ENCODE assay signal across 13 cellular contexts in genomic region chr1:227298532-227299174, GRCh38. TPM values are rescaled to one million over a fixed set of nuclear protein-coding genes. Genes with fewer than 3 reads are reported as not detected.
A peak's percentile ranks its signal among the peaks of the same experiment; 100 is the strongest.
DNase-seq lines count a peak whose midpoint lies in the region; ATAC-seq, FAIRE-seq and TF ChIP-seq lines count a peak whose summit lies in the region.
"Had no signal": no experiment of that assay in that cellular context is flagged by ENCODE, and none has a peak within 500 bp of the region (broad histone marks: within the 10 kb centered on the region; RNA-seq: fewer than 3 reads in every experiment).

No MANE protein-coding gene starts in this region.

- no peak for ATAC-seq in stimulated activated naive B cell treated with anti-CD40 and anti-IgM and Interleukin-4, amounts not matched to agents 10 μg/mL and 1 μg/mL and 100 μg/mL, for 72 hours (replicated peaks)
- ATAC-seq: HepG2 had no signal

- no peaks in the 10 kb centered on the region for H3K9me3 Mint-ChIP-seq in stimulated activated naive B cell treated with anti-CD40 and anti-IgM and Interleukin-4, amounts not matched to agents 10 μg/mL and 1 μg/mL and 100 μg/mL, for 72 hours
- H3K9me3 Mint-ChIP-seq: stimulated activated naive CD8-positive, alpha-beta T cell treated with anti-CD3 and anti-CD28 coated beads, Interleukin-15, Interleukin-2, amounts not matched to agents 100 ng/mL and 50 ng/mL, for 24 hours had no signal

- peak overlapping the region in 4 of 5 donors; percentile 41 to 67 (median 52) for H3K27ac ChIP-seq in adrenal gland
- H3K27ac ChIP-seq in subcutaneous abdominal adipose tissue (ENCODE audit: low read depth, low read length): peak overlapping the region; percentile 77
- H3K27ac ChIP-seq: cardiac muscle cell had no signal

- FAIRE-seq in H54 (lab: Jason Lieb, UNC): peak; percentile 36
- FAIRE-seq: HepG2 had no signal

- H3K4me1 ChIP-seq in adrenal gland (replicated peaks in 1 of 2): peaks cover 18 to 20% of the 10 kb centered on the region in 2 donors
- peaks cover 0 to 16% (median 13%) of the 10 kb centered on the region in 5 donors for H3K4me1 ChIP-seq in subcutaneous abdominal adipose tissue (ENCODE audit: control insufficient read depth in 5 of 5, insufficient read depth in 5 of 5, low read length in 5 of 5)

- H3K36me3 Mint-ChIP-seq in stimulated activated naive B cell treated with anti-CD40 and anti-IgM and Interleukin-4, amounts not matched to agents 10 μg/mL and 1 μg/mL and 100 μg/mL, for 72 hours: no peaks in the 10 kb centered on the region

- intact Hi-C loops in adrenal gland (cut with DNase I): no loop called here

- no peaks in the 10 kb centered on the region for H3K27me3 Mint-ChIP-seq in stimulated activated naive B cell treated with anti-CD40 and anti-IgM and Interleukin-4, amounts not matched to agents 10 μg/mL and 1 μg/mL and 100 μg/mL, for 72 hours

- no peaks in the 10 kb centered on the region for H3K27me3 ChIP-seq in adrenal gland
- no peaks in the 10 kb centered on the region for H3K27me3 ChIP-seq in subcutaneous abdominal adipose tissue (ENCODE audit: control insufficient read depth in 5 of 5, insufficient read depth in 4 of 5, low read length in 5 of 5)
- H3K27me3 ChIP-seq: cardiac muscle cell had no signal

- H3K4me3 Mint-ChIP-seq in stimulated activated naive B cell treated with anti-CD40 and anti-IgM and Interleukin-4, amounts not matched to agents 10 μg/mL and 1 μg/mL and 100 μg/mL, for 72 hours: no peak overlapping the region
- H3K4me3 Mint-ChIP-seq: stimulated activated naive CD8-positive, alpha-beta T cell treated with anti-CD3 and anti-CD28 coated beads, Interleukin-15, Interleukin-2, amounts not matched to agents 100 ng/mL and 50 ng/mL, for 24 hours had no signal

- DNase-seq in H54 (ENCODE audit: insufficient read length, low spot score): no peak
- no peak for DNase-seq in adrenal gland
- no peak for DNase-seq in fibroblast of villous mesenchyme (ENCODE audit: low read depth)
- DNase-seq in stimulated activated naive B cell treated with anti-CD40 and anti-IgM and Interleukin-4, amounts not matched to agents 10 μg/mL and 1 μg/mL and 100 μg/mL, for 72 hours: no peak
- no peak for DNase-seq in ureter (ENCODE audit: low spot score)
- no peak for DNase-seq in NCI-H2081 treated with DMSO at 0.1 percent for 48 hours (lab: John Stamatoyannopoulos, UW)
- DNase-seq in A172 (ENCODE audit: low spot score): no peak
- DNase-seq: activated CD4-positive, CD25-positive, alpha-beta regulatory T cell treated with anti-CD3 and anti-CD28 coated beads, Interleukin-2, amount 50 U/mL, for 72 hours; nucleus accumbens had no signal

- H3K27ac Mint-ChIP-seq in stimulated activated naive B cell treated with anti-CD40 and anti-IgM and Interleukin-4, amounts not matched to agents 10 μg/mL and 1 μg/mL and 100 μg/mL, for 72 hours: no peak overlapping the region
- H3K27ac Mint-ChIP-seq: stimulated activated naive CD8-positive, alpha-beta T cell treated with anti-CD3 and anti-CD28 coated beads, Interleukin-15, Interleukin-2, amounts not matched to agents 100 ng/mL and 50 ng/mL, for 24 hours had no signal

- H3K9me3 ChIP-seq in adrenal gland (replicated peaks in 1 of 3) (no peaks in the 10 kb centered on the region), subcutaneous abdominal adipose tissue (ENCODE audit: control insufficient read depth in 5 of 5, low read length in 5 of 5) (no peaks in the 10 kb centered on the region)

- TF ChIP-seq POLR2A in H54 (IDR thresholded peaks at IDR 0.05; ENCODE audit: low read depth, low read length): no peak
- TF ChIP-seq POLR2A in adrenal gland (IDR thresholded peaks at IDR 0.05): no peak

- H3K4me3 ChIP-seq in adrenal gland (peak overlapping the region in 1 of 4 donors; percentile 9), fibroblast of villous mesenchyme (ENCODE audit: low read depth, low read length) (peak overlapping the region; percentile 14), subcutaneous abdominal adipose tissue (ENCODE audit: low read depth in 1 of 5, low read length in 5 of 5) (peak overlapping the region in 2 of 5 donors; percentile 11 to 21)
- H3K4me3 ChIP-seq: cardiac muscle cell had no signal

- WGBS in adrenal gland, 4 donors: 50 to 78% (median 67%) methylated on average over 2 of the region's 2 CpGs

- TF ChIP-seq CTCF in adrenal gland (IDR thresholded peaks at IDR 0.05) (no peak), fibroblast of villous mesenchyme (IDR thresholded peaks at IDR 0.05; ENCODE audit: insufficient read depth, low read depth, low read length) (no peak)

- no peaks in the 10 kb centered on the region for H3K4me1 Mint-ChIP-seq in stimulated activated naive B cell treated with anti-CD40 and anti-IgM and Interleukin-4, amounts not matched to agents 10 μg/mL and 1 μg/mL and 100 μg/mL, for 72 hours

- peak overlapping the region in 4 of 5 donors; percentile 13 to 65 (median 47) for H3K9ac ChIP-seq in subcutaneous abdominal adipose tissue (ENCODE audit: low read length in 5 of 5)

- H3K36me3 ChIP-seq in adrenal gland (replicated peaks in 1 of 2) (no peaks in the 10 kb centered on the region), subcutaneous abdominal adipose tissue (ENCODE audit: control insufficient read depth in 5 of 5, insufficient read depth in 5 of 5, low read length in 5 of 5) (no peaks in the 10 kb centered on the region)
- H3K36me3 ChIP-seq: cardiac muscle cell had no signal

RNA-seq across cellular contexts. Expression of gene CDC42BPA, which starts 19.6 kb away (rescaled TPM):
- total RNA-seq in adrenal gland (10 to 100 TPM; 32.8 to 73.8 (median 42.6) TPM), fibroblast of villous mesenchyme (112 and 113 TPM in 2 replicates), ureter (51.5 TPM)
- polyA plus RNA-seq in adrenal gland: 10 to 100 TPM in 2 of 3 donors, 1 to 10 TPM in 1; 7.4 to 21.7 (median 14.1) TPM
- 32.7 and 36.9 TPM in 2 replicates for total RNA-seq in A172 (2014; rRNA removed; shearing (Covaris generic))
